Comparison of ENCODE assay signal across 24 cellular contexts in the genomic region with DNA sequence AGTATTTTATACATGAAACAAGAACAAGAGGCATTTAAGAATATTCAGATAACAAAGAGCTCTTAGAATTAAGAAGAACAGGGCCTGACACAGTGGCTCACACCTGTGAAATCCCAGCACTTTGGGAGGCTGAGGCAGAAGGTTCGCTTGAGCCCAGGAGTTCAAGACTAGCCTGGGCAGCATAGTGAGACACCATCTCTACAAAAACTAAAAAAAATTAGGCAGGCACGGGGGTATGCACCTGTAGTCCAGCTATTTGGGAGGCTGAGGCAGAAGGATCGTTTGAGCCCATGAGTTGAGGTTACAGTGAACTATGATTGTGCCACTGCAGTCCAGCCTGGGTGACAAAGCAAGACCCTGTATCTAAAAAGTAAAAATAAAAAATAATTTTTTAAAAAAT.
"Had no signal": no experiment of that assay in that cellular context is flagged by ENCODE, and none has a peak within 500 bp of the region (broad histone marks: within the 10 kb centered on the region; RNA-seq: fewer than 3 reads in every experiment).

No MANE protein-coding gene starts in this region.

- H3K4me3 Mint-ChIP-seq: dendritic cell treated with granulocyte-macrophage colony-stimulating factor and Interleukin-4, amounts not matched to agents 40 ng/mL and 50 ng/mL, for 4 days; effector memory CD8-positive, alpha-beta T cell; endodermal cell; mesothelial cell of epicardium; naive B cell had no signal

- H3K27me3 Mint-ChIP-seq: dendritic cell treated with granulocyte-macrophage colony-stimulating factor and Interleukin-4, amounts not matched to agents 40 ng/mL and 50 ng/mL, for 4 days; effector memory CD8-positive, alpha-beta T cell; naive B cell had no signal

- H3K27ac Mint-ChIP-seq: dendritic cell treated with granulocyte-macrophage colony-stimulating factor and Interleukin-4, amounts not matched to agents 40 ng/mL and 50 ng/mL, for 4 days; effector memory CD8-positive, alpha-beta T cell; endodermal cell; mesothelial cell of epicardium; naive B cell had no signal

- H3K27ac ChIP-seq: epithelial cell of prostate, esophagus squamous epithelium, gastrocnemius medialis, heart right ventricle, left lung, lower lobe of right lung had no signal

- DNase-seq: cortex of kidney; effector CD8-positive, alpha-beta T cell; effector memory CD8-positive, alpha-beta T cell; endodermal cell; erythroblast; esophagus squamous epithelium; foreskin fibroblast; foreskin melanocyte; gastrocnemius medialis; glutamatergic neuron; head of caudate nucleus; heart right ventricle; hippocampal formation; left cardiac atrium; left lung; left ventricle myocardium superior; lower lobe of right lung; mesenchymal stem cell; mucosa of descending colon; naive B cell had no signal

- H3K4me3 ChIP-seq: esophagus squamous epithelium, gastrocnemius medialis, heart right ventricle, left lung, lower lobe of right lung, mucosa of descending colon had no signal

- H3K4me1 Mint-ChIP-seq: mesothelial cell of epicardium, naive B cell had no signal

- H3K9me3 Mint-ChIP-seq: dendritic cell treated with granulocyte-macrophage colony-stimulating factor and Interleukin-4, amounts not matched to agents 40 ng/mL and 50 ng/mL, for 4 days; effector memory CD8-positive, alpha-beta T cell; endodermal cell; mesothelial cell of epicardium; naive B cell had no signal

- ATAC-seq: effector memory CD8-positive, alpha-beta T cell; esophagus mucosa; gastrocnemius medialis; heart right ventricle; left cardiac atrium; left ventricle myocardium superior; mucosa of descending colon had no signal

- H3K4me1 ChIP-seq: esophagus squamous epithelium, gastrocnemius medialis, heart right ventricle, left lung, lower lobe of right lung had no signal

- H3K9me3 ChIP-seq: esophagus squamous epithelium, gastrocnemius medialis, heart right ventricle, left lung, lower lobe of right lung, mucosa of descending colon had no signal

- H3K27me3 ChIP-seq: esophagus squamous epithelium, gastrocnemius medialis, heart right ventricle, left lung had no signal
